In the genomic region with DNA sequence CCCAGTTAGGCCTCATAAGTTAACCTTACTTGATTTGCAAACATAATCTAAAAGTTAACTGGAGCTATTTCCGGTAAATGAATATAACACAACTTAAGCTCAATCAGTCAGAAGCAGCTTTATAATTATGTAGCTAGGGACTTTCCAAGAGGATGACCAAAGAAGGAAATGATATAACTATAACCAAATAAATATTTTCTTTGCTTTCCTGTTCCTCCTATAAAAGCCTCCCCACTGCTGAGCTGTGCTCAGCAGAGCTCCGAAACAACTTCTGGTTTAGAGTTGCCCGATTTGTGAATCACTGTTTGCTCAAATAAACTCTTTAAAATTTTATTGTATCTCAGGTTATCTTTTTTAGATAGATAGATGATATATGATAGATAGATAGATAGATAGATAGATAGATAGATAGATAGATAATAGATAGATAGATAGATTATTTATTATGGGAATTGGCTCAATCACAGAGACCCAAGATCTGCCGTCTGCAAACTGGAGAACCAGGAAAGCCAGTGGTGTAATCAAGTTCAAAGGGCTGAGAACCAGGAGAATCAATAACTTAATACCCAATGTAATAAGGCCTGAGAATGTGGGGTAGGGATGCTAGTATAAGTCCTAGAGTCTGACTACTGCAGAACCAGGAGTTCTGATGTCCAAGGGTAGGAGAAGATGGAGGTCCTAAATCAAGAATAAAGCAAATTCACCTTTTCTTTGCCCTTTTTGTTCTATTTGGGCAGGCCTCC, we compare ENCODE assay signal across 24 cellular contexts.
"Had no signal": no experiment of that assay in that cellular context is flagged by ENCODE, and none has a peak within 500 bp of the region (broad histone marks: within the 10 kb centered on the region; RNA-seq: fewer than 3 reads in every experiment).

No MANE protein-coding gene starts in this region.

- FAIRE-seq: keratinocyte, urothelium cell line had no signal

- H3K4me3 ChIP-seq: coronary artery, dorsolateral prefrontal cortex, gastrocnemius medialis, prostate gland, skin epidermis, spleen, thoracic aorta, tibial nerve, upper lobe of left lung had no signal

- H3K27ac ChIP-seq: coronary artery, dorsolateral prefrontal cortex, epithelial cell of prostate, gastrocnemius medialis, prostate gland, skin epidermis, thoracic aorta, tibial nerve, upper lobe of left lung had no signal

- H3K9me3 ChIP-seq: gastrocnemius medialis, prostate gland, spleen, thoracic aorta, tibial nerve, upper lobe of left lung had no signal

- ATAC-seq: esophagus mucosa; gastrocnemius medialis; naive thymus-derived CD8-positive, alpha-beta T cell; right cardiac atrium; stimulated activated naive B cell treated with anti-CD40 and anti-IgM and Interleukin-4, amounts not matched to agents 10 μg/mL and 1 μg/mL and 100 μg/mL, for 72 hours had no signal

- H3K4me1 ChIP-seq: gastrocnemius medialis, prostate gland, spleen, tibial nerve, upper lobe of left lung had no signal

- H3K36me3 ChIP-seq: prostate gland, thoracic aorta, upper lobe of left lung had no signal

- H3K27me3 ChIP-seq: dorsolateral prefrontal cortex, gastrocnemius medialis, spleen, tibial nerve, upper lobe of left lung had no signal

- DNase-seq: dorsolateral prefrontal cortex; effector CD4-positive, alpha-beta T cell; foreskin fibroblast; gastrocnemius medialis; head of caudate nucleus; mammary epithelial cell; mesendoderm; naive thymus-derived CD8-positive, alpha-beta T cell; nephron progenitor cell; nucleus accumbens; right cardiac atrium; spleen; stimulated activated CD4-positive, alpha-beta T cell treated with anti-CD3 and anti-CD28 coated beads, Interleukin-2, amount 100 ng/mL, for 48 hours; stimulated activated naive B cell treated with anti-CD40 and anti-IgM and Interleukin-4, amounts not matched to agents 10 μg/mL and 1 μg/mL and 100 μg/mL, for 72 hours; upper lobe of left lung had no signal
